In genomic region chr10:23186697-23187096, GRCh38 we compare ENCODE assay signal across 30 cellular contexts. TPM values are rescaled to one million over a fixed set of nuclear protein-coding genes. Genes with fewer than 3 reads are reported as not detected.
"Had no signal": no experiment of that assay in that cellular context is flagged by ENCODE, and none has a peak within 500 bp of the region (broad histone marks: within the 10 kb centered on the region; RNA-seq: fewer than 3 reads in every experiment).

No MANE protein-coding gene starts in this region.

- H3K4me1 ChIP-seq: SJCRH30 had no signal

- ATAC-seq: activated T-helper 17 cell treated with anti-CD3 and anti-CD28 coated beads, Interleukin-2, amount 50 U/mL, for 72 hours; Panc1; SK-N-SH treated with all-trans-retinoic acid at 6 μM for 48 hours had no signal

- H3K9me3 ChIP-seq: SJCRH30 had no signal

- H3K27me3 ChIP-seq: SJCRH30 had no signal

- DNase-seq: activated B cell treated with CpG ODN at 0.5 μM for 24 hours; activated CD4-positive, alpha-beta memory T cell treated with anti-CD3 and anti-CD28 coated beads for 36 hours; activated CD4-positive, alpha-beta T cell treated with anti-CD3 and anti-CD28 coated beads, Interleukin-2, amount 10 ng/mL, durations not matched to agents 7 days and 5 days; activated gamma-delta T cell; activated naive CD4-positive, alpha-beta T cell treated with anti-CD3 and anti-CD28 coated beads for 36 hours; activated T-cell treated with anti-CD3 and anti-CD28 coated beads for 4 hours; activated T-cell treated with anti-CD3 and anti-CD28 coated beads, Interleukin-2, amount 50 U/mL, for 48 hours; cerebellar nuclear complex; NCI-H1092 treated with DMSO at 0.1 percent for 48 hours; NCI-H1417 treated with DMSO at 0.1 percent for 48 hours; NCI-H1694; NCI-H2029; NCI-H2107; NCI-H345; NCI-H510A; NCI-H526 treated with DMSO at 0.1 percent for 48 hours; NK-92 treated with Interleukin-12 subunit alpha and Interleukin-12 subunit beta, amount 100 ng/mL, for 24 hours; OCI-M1; Right ventricle myocardium superior; RPMI8226; SJCRH30; SW 1271; T-helper 9 cell had no signal

- H3K27ac ChIP-seq: KMS-11, SJCRH30 had no signal

- H3K4me3 ChIP-seq: SJCRH30 had no signal

- H3K36me3 ChIP-seq: SJCRH30 had no signal

RNA-seq across cellular contexts. Expression of gene PTF1A, which starts 5.4 kb away (rescaled TPM):
- total RNA-seq: activated B cell treated with CpG ODN at 0.5 μM for 24 hours; activated CD4-positive, alpha-beta memory T cell treated with anti-CD3 and anti-CD28 coated beads for 36 hours; activated CD4-positive, alpha-beta T cell treated with anti-CD3 and anti-CD28 coated beads, Interleukin-2, amount 10 ng/mL, durations not matched to agents 7 days and 5 days; activated CD8-positive, alpha-beta memory T cell treated with anti-CD3 and anti-CD28 coated beads for 36 hours; activated naive CD4-positive, alpha-beta T cell treated with anti-CD3 and anti-CD28 coated beads for 36 hours; activated T-helper 17 cell treated with anti-CD3 and anti-CD28 coated beads, Interleukin-2, amount 50 U/mL, for 72 hours; cardiac septum; MCF 10A; Right ventricle myocardium superior; SJCRH30 had no signal
